In the genomic region with DNA sequence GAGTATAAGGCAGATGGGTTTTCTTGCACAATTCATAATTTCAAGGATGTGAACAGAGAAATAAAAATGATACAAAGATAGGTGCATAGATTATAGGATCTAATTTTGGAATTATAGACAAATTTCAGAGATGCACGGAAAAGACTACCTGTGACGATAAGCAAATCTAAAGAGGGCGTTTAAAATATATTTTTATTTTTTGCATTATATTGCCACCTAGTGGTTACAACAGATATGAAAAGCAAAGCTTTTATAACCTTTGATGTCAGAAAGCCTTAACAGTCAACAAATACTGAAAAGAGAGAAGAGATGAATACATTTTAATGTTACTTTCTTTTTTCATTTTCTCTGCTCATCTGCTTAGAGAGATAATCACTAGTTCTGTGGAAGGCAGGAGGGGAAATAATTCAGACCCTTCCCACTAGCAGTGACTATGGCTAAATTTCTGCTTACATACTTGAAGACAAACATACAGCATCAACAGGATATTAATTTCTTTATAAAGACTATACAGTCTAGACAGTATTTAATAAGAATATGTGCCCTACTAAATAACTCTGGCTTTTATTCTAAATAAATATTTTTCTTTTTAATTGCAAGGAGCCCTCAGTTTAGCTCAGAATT, we compare ENCODE assay signal across 1 cellular context.
A peak's percentile ranks its signal among the peaks of the same experiment; 100 is the strongest.
TF ChIP-seq lines count a peak whose summit lies in the region.

No MANE protein-coding gene starts in this region.

TF ChIP-seq in GM12878, 131 proteins besides CTCF, POLR2A, EP300 and RAD21:
- TF ChIP-seq, protein P1, sequence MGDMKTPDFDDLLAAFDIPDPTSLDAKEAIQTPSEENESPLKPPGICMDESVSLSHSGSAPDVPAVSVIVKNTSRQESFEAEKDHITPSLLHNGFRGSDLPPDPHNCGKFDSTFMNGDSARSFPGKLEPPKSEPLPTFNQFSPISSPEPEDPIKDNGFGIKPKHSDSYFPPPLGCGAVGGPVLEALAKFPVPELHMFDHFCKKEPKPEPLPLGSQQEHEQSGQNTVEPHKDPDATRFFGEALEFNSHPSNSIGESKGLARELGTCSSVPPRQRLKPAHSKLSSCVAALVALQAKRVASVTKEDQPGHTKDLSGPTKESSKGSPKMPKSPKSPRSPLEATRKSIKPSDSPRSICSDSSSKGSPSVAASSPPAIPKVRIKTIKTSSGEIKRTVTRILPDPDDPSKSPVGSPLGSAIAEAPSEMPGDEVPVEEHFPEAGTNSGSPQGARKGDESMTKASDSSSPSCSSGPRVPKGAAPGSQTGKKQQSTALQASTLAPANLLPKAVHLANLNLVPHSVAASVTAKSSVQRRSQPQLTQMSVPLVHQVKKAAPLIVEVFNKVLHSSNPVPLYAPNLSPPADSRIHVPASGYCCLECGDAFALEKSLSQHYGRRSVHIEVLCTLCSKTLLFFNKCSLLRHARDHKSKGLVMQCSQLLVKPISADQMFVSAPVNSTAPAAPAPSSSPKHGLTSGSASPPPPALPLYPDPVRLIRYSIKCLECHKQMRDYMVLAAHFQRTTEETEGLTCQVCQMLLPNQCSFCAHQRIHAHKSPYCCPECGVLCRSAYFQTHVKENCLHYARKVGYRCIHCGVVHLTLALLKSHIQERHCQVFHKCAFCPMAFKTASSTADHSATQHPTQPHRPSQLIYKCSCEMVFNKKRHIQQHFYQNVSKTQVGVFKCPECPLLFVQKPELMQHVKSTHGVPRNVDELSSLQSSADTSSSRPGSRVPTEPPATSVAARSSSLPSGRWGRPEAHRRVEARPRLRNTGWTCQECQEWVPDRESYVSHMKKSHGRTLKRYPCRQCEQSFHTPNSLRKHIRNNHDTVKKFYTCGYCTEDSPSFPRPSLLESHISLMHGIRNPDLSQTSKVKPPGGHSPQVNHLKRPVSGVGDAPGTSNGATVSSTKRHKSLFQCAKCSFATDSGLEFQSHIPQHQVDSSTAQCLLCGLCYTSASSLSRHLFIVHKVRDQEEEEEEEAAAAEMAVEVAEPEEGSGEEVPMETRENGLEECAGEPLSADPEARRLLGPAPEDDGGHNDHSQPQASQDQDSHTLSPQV (IDR thresholded peaks at IDR 0.05): no peak
- TF ChIP-seq NFYA (IDR thresholded peaks at IDR 0.05; ENCODE audit: borderline replicate concordance, low read depth, low read length): no peak
- no peak for TF ChIP-seq TCF12 (IDR thresholded peaks at IDR 0.05; ENCODE audit: low read depth, low read length)
- TF ChIP-seq CHD2 (IDR thresholded peaks at IDR 0.05; ENCODE audit: borderline replicate concordance, low read depth, low read length): no peak
- TF ChIP-seq PBX3 (IDR thresholded peaks at IDR 0.05; ENCODE audit: insufficient replicate concordance, low read depth, low read length): no peak
- no peak for TF ChIP-seq NFXL1 (IDR thresholded peaks at IDR 0.05; ENCODE audit: borderline replicate concordance)
- peak; percentile 43; the same call in 1 of the 2 replicates for TF ChIP-seq SMC3 (IDR thresholded peaks at IDR 0.05; ENCODE audit: borderline replicate concordance, low read length)
- TF ChIP-seq GATAD2B (conservative IDR thresholded peaks at IDR 0.05; ENCODE audit: low read depth): no peak
- no peak for TF ChIP-seq TARDBP (IDR thresholded peaks at IDR 0.05; ENCODE audit: borderline replicate concordance)
- TF ChIP-seq, protein P2, sequence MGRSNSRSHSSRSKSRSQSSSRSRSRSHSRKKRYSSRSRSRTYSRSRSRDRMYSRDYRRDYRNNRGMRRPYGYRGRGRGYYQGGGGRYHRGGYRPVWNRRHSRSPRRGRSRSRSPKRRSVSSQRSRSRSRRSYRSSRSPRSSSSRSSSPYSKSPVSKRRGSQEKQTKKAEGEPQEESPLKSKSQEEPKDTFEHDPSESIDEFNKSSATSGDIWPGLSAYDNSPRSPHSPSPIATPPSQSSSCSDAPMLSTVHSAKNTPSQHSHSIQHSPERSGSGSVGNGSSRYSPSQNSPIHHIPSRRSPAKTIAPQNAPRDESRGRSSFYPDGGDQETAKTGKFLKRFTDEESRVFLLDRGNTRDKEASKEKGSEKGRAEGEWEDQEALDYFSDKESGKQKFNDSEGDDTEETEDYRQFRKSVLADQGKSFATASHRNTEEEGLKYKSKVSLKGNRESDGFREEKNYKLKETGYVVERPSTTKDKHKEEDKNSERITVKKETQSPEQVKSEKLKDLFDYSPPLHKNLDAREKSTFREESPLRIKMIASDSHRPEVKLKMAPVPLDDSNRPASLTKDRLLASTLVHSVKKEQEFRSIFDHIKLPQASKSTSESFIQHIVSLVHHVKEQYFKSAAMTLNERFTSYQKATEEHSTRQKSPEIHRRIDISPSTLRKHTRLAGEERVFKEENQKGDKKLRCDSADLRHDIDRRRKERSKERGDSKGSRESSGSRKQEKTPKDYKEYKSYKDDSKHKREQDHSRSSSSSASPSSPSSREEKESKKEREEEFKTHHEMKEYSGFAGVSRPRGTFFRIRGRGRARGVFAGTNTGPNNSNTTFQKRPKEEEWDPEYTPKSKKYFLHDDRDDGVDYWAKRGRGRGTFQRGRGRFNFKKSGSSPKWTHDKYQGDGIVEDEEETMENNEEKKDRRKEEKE (IDR thresholded peaks at IDR 0.05): no peak
- no peak for TF ChIP-seq DPF2 (IDR thresholded peaks at IDR 0.05)
- TF ChIP-seq FOXK2 (IDR thresholded peaks at IDR 0.05): no peak
- no peak for TF ChIP-seq ASH2L (IDR thresholded peaks at IDR 0.05; ENCODE audit: borderline replicate concordance, low read depth)
- TF ChIP-seq NR2F1 (conservative IDR thresholded peaks at IDR 0.05): no peak
- TF ChIP-seq NRF1 (conservative IDR thresholded peaks at IDR 0.05; ENCODE audit: low read depth, low read length): no peak
- peak; percentile 8; the same call in 1 of the 2 replicates for TF ChIP-seq TCF7 (IDR thresholded peaks at IDR 0.05; ENCODE audit: borderline replicate concordance)
- TF ChIP-seq MLLT1 (IDR thresholded peaks at IDR 0.05): no peak
